Comparison of ENCODE assay signal across 8 cellular contexts in the genomic region with DNA sequence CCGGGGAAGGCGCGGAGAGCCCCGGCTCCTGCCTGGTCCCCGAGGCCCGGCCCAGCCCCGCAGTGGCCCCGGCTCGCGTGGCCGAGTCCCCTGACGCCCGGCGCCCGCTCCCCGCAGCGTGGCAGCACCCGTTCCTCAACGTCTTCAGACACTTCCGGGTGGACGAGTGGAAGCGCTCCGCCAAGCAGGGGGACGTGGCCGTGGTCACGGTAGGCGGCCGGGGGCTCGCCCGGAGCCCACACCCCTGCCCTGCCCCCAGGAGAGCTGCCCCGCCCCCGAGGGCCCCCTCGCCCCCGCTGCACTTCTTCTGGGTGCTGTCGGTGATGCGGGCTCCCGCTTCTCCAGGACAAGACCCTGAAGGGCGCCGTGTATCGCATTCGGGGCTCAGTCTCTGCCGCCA. TPM values are rescaled to one million over a fixed set of nuclear protein-coding genes. Genes with fewer than 3 reads are reported as not detected.
A peak's percentile ranks its signal among the peaks of the same experiment; 100 is the strongest.
DNase-seq lines count a peak whose midpoint lies in the region; TF ChIP-seq lines count a peak whose summit lies in the region.

No MANE protein-coding gene starts in this region.

- 3 to 26% (median 6%) methylated on average over 9 to 42 of the region's 42 CpGs; no CpG with 5 or more reads in 1 of the 4 donors for WGBS in adrenal gland, 4 donors
- 0 to 3% methylated on average over 7 to 36 of the region's 42 CpGs for WGBS in lower leg skin, 2 donors
- WGBS in urinary bladder, result 2% methylated on average over 42 of the region's 42 CpGs

- no peak for TF ChIP-seq POLR2A in adrenal gland (IDR thresholded peaks at IDR 0.05)
- TF ChIP-seq POLR2A in lower leg skin (IDR thresholded peaks at IDR 0.05), result no peak

- peaks cover 61 to 67% of the 10 kb centered on the region in 2 donors for H3K4me1 ChIP-seq in adrenal gland (replicated peaks in 1 of 2)
- H3K4me1 ChIP-seq in urinary bladder (ENCODE audit: insufficient read depth), result no peaks in the 10 kb centered on the region

- H3K36me3 ChIP-seq in adrenal gland (replicated peaks in 1 of 2) (no peaks in the 10 kb centered on the region), urinary bladder (ENCODE audit: insufficient read depth) (no peaks in the 10 kb centered on the region)

- no peaks in the 10 kb centered on the region for H3K27me3 ChIP-seq in adrenal gland

- TF ChIP-seq CTCF in adrenal gland (IDR thresholded peaks at IDR 0.05) (no peak), lower leg skin (IDR thresholded peaks at IDR 0.05) (no peak)

- DNase-seq in activated naive CD4-positive, alpha-beta T cell treated with Interleukin-2 at 50 U/mL for 16 hours, result peak; percentile 22
- no peak for DNase-seq in activated naive CD4-positive, alpha-beta T cell treated with anti-CD3 and anti-CD28 coated beads, Interleukin-2, amount 50 U/mL, for 16 hours
- DNase-seq in HK-2 (ENCODE audit: unreplicated experiment) (peak; percentile 47), adrenal gland (no peak), lower leg skin (ENCODE audit: low spot score in 2 of 2) (no peak), retina (no peak), NCI-H1105 treated with DMSO at 0.1 percent for 48 hours (lab: John Stamatoyannopoulos, UW) (no peak)

- H3K9me3 ChIP-seq in adrenal gland (replicated peaks in 1 of 3), result no peaks in the 10 kb centered on the region

- H3K27ac ChIP-seq in adrenal gland, result peak overlapping the region in 3 of 5 donors; percentile 68 to 95 (median 92)
- no peak overlapping the region for H3K27ac ChIP-seq in urinary bladder (ENCODE audit: low read depth)

- intact Hi-C loops in adrenal gland (cut with DNase I), result no loop called here
- intact Hi-C loops in lower leg skin (cut with DNase I; ENCODE audit: low total_unique reads), result no loop called here

- H3K4me3 ChIP-seq in adrenal gland (peak overlapping the region in 2 of 4 donors; percentile 33 to 64), lower leg skin (ENCODE audit: low read depth, poor library complexity, severe bottlenecking) (peak overlapping the region; percentile 59), urinary bladder (ENCODE audit: low read depth, low read length) (peak overlapping the region; percentile 81)

RNA-seq across cellular contexts. Expression of a gene that starts 0.5 kb away (rescaled TPM):
- 10 to 100 TPM; 12.4 to 55.8 (median 26.9) TPM for total RNA-seq in adrenal gland
- polyA plus RNA-seq in adrenal gland, result 100 to 1,000 TPM in 2 of 3 donors, 1 to 10 TPM in 1; 3.0 to 162 (median 125) TPM
- 10 to 100 TPM; 11.1 to 32.1 (median 18.9) TPM for total RNA-seq in lower leg skin
- 15.8 TPM for total RNA-seq in urinary bladder
- 21.9 TPM for polyA plus RNA-seq in urinary bladder

RNA-seq across cellular contexts. Expression of a gene that starts 8.0 kb away (rescaled TPM):
- total RNA-seq in adrenal gland (100 to 1,000 TPM in 6 of 8 donors, 10 to 100 TPM in 2; 67.0 to 164 (median 140) TPM), lower leg skin (10 to 100 TPM; 10.5 to 31.3 (median 23.2) TPM), urinary bladder (5.1 TPM)
- polyA plus RNA-seq in adrenal gland (100 to 1,000 TPM in 2 of 3 donors, 1 to 10 TPM in 1; 7.1 to 253 (median 241) TPM), urinary bladder (42.6 TPM)

RNA-seq across cellular contexts. Expression of a gene that starts 13.5 kb away (rescaled TPM):
- total RNA-seq in adrenal gland, result 100 to 1,000 TPM in 5 of 8 donors, 10 to 100 TPM in 3; 71.8 to 351 (median 130) TPM
- 100 to 1,000 TPM in 2 of 3 donors, 10 to 100 TPM in 1; 40.4 to 403 (median 328) TPM for polyA plus RNA-seq in adrenal gland
- total RNA-seq in lower leg skin, result 100 to 1,000 TPM; 108 to 161 (median 111) TPM
- total RNA-seq in urinary bladder, result 26.7 TPM
- polyA plus RNA-seq in urinary bladder, result 135 TPM

RNA-seq across cellular contexts. Expression of a gene that starts 18.3 kb away (rescaled TPM):
- total RNA-seq in adrenal gland, result 100 to 1,000 TPM in 2 of 8 donors, 10 to 100 TPM in 6; 34.7 to 177 (median 89.2) TPM
- polyA plus RNA-seq in adrenal gland, result 100 to 1,000 TPM in 2 of 3 donors, 10 to 100 TPM in 1; 37.9 to 462 (median 302) TPM
- 10 to 100 TPM; 36.1 to 86.7 (median 58.7) TPM for total RNA-seq in lower leg skin
- 26.0 TPM for total RNA-seq in urinary bladder
- polyA plus RNA-seq in urinary bladder, result 103 TPM

RNA-seq across cellular contexts. Expression of a gene that starts 18.9 kb away (rescaled TPM):
- 1 to 10 TPM in 1 of 8 donors, under 1 TPM in 6, not detected in 1; 0.18 to 1.1 (median 0.39) TPM for total RNA-seq in adrenal gland
- polyA plus RNA-seq in adrenal gland, result 1 to 10 TPM in 1 of 3 donors, under 1 TPM in 1, not detected in 1; 0.71 to 3.9 TPM
- 1 to 10 TPM; 1.3 to 5.0 (median 2.8) TPM for total RNA-seq in lower leg skin
- total RNA-seq in urinary bladder, result 0.37 TPM
- 0.30 TPM for polyA plus RNA-seq in urinary bladder

Comparison
In these comparisons a context has a peak if more than half of its experiments do, and no peak if none do; other contexts are left out.
1. DNase-seq: peak in activated naive CD4-positive, alpha-beta T cell treated with Interleukin-2 at 50 U/mL for 16 hours (single experiment) and HK-2 (single experiment); none in activated naive CD4-positive, alpha-beta T cell treated with anti-CD3 and anti-CD28 coated beads, Interleukin-2, amount 50 U/mL, for 16 hours (single experiment), adrenal gland (0 of 7), lower leg skin (0 of 2), retina (single experiment) and NCI-H1105 treated with DMSO at 0.1 percent for 48 hours (single experiment).